In genomic region chr2:100397976-100398375, GRCh38 we compare ENCODE assay signal across 16 cellular contexts. TPM values are rescaled to one million over a fixed set of nuclear protein-coding genes. Genes with fewer than 3 reads are reported as not detected.
DNase-seq lines count a peak whose midpoint lies in the region; ATAC-seq and TF ChIP-seq lines count a peak whose summit lies in the region.
"Had no signal": no experiment of that assay in that cellular context is flagged by ENCODE, and none has a peak within 500 bp of the region (broad histone marks: within the 10 kb centered on the region; RNA-seq: fewer than 3 reads in every experiment).

No MANE protein-coding gene starts in this region.

- in situ Hi-C loops in transverse colon (cut with MboI; ENCODE audit: low pct_ligation_motif_present in 1 of 4, low pct_unique_long_range_greater_than_20kb in 1 of 4, low sequenced_read_pairs in 3 of 4) = no loop called here

- peaks cover 0 to 2% (median 0%) of the 10 kb centered on the region in 5 experiments for H3K9me3 Mint-ChIP-seq in brain
- no peaks in the 10 kb centered on the region for H3K9me3 Mint-ChIP-seq in neural crest cell
- no peaks in the 10 kb centered on the region for H3K9me3 Mint-ChIP-seq in stimulated activated memory B cell treated with anti-CD40 and anti-IgM and Interleukin-4, amounts not matched to agents 10 μg/mL and 1 μg/mL and 100 μg/mL, for 72 hours
- H3K9me3 Mint-ChIP-seq: CD4-positive, alpha-beta memory T cell had no signal

- H3K36me3 ChIP-seq in H7 (replicated peaks; ENCODE audit: control insufficient read depth, insufficient read depth, low read length) = peaks cover 11% of the 10 kb centered on the region
- no peaks in the 10 kb centered on the region for H3K36me3 ChIP-seq in transverse colon

- H3K27me3 Mint-ChIP-seq in brain (no peaks in the 10 kb centered on the region), neural crest cell (ENCODE audit: low read depth) (no peaks in the 10 kb centered on the region)
- no peaks in the 10 kb centered on the region for H3K27me3 Mint-ChIP-seq in stimulated activated memory B cell treated with anti-CD40 and anti-IgM and Interleukin-4, amounts not matched to agents 10 μg/mL and 1 μg/mL and 100 μg/mL, for 72 hours
- H3K27me3 Mint-ChIP-seq: CD4-positive, alpha-beta memory T cell had no signal

- no peak for TF ChIP-seq EP300 in transverse colon (IDR thresholded peaks at IDR 0.05; ENCODE audit: low read depth)

- no peak for ATAC-seq in stimulated activated memory B cell treated with anti-CD40 and anti-IgM and Interleukin-4, amounts not matched to agents 10 μg/mL and 1 μg/mL and 100 μg/mL, for 72 hours
- ATAC-seq in left colon = no peak

- H3K4me3 Mint-ChIP-seq in brain = no peak overlapping the region
- H3K4me3 Mint-ChIP-seq in neural crest cell = no peak overlapping the region
- no peak overlapping the region for H3K4me3 Mint-ChIP-seq in stimulated activated memory B cell treated with anti-CD40 and anti-IgM and Interleukin-4, amounts not matched to agents 10 μg/mL and 1 μg/mL and 100 μg/mL, for 72 hours
- H3K4me3 Mint-ChIP-seq: CD4-positive, alpha-beta memory T cell had no signal

- WGBS in transverse colon (ENCODE audit: low coverage in 1 of 2), 2 donors = 90% methylated on average over 9 of the region's 9 CpGs; no CpG with 5 or more reads in 1 of the 2 donors

- no peak overlapping the region for H3K4me3 ChIP-seq in H7 (ENCODE audit: insufficient read depth, low read depth, low read length)
- no peak overlapping the region for H3K4me3 ChIP-seq in transverse colon

- no peak overlapping the region for H3K27ac ChIP-seq in transverse colon

- no peak for TF ChIP-seq POLR2A in transverse colon (IDR thresholded peaks at IDR 0.05)

- DNase-seq in H7 (peak; percentile 5), neural crest cell (ENCODE audit: low read depth, low spot score) (no peak), left colon (no peak), RPMI8226 (no peak), transverse colon (no peak)
- DNase-seq: C1 segment of cervical spinal cord; Calu3; CD4-positive, alpha-beta memory T cell; COR-L47; DMS53; DMS79 treated with DMSO at 0.1 percent for 48 hours; GF-D8; GOT3; HCEC 1CT had no signal

- TF ChIP-seq CTCF in brain (conservative IDR thresholded peaks at IDR 0.05) (no peak), neural crest cell (conservative IDR thresholded peaks at IDR 0.05) (no peak), transverse colon (IDR thresholded peaks at IDR 0.05) (no peak)

- no peaks in the 10 kb centered on the region for H3K9me3 ChIP-seq in transverse colon

- H3K27me3 ChIP-seq in H7 (ENCODE audit: control insufficient read depth, insufficient read depth, low read length) (no peaks in the 10 kb centered on the region), transverse colon (no peaks in the 10 kb centered on the region)

- H3K27ac Mint-ChIP-seq in brain (peak overlapping the region in 3 of 5 experiments; percentile 30 to 95 (median 66)), neural crest cell (ENCODE audit: unreplicated experiment) (peak overlapping the region; percentile 78)
- peak overlapping the region; percentile 100 for H3K27ac Mint-ChIP-seq in stimulated activated memory B cell treated with anti-CD40 and anti-IgM and Interleukin-4, amounts not matched to agents 10 μg/mL and 1 μg/mL and 100 μg/mL, for 72 hours
- H3K27ac Mint-ChIP-seq: CD4-positive, alpha-beta memory T cell had no signal

- H3K36me3 Mint-ChIP-seq in brain = peaks cover 77% of the 10 kb centered on the region
- H3K36me3 Mint-ChIP-seq in neural crest cell (ENCODE audit: low read depth) = peaks cover 18% of the 10 kb centered on the region
- peaks cover 43% of the 10 kb centered on the region for H3K36me3 Mint-ChIP-seq in stimulated activated memory B cell treated with anti-CD40 and anti-IgM and Interleukin-4, amounts not matched to agents 10 μg/mL and 1 μg/mL and 100 μg/mL, for 72 hours
- H3K36me3 Mint-ChIP-seq: CD4-positive, alpha-beta memory T cell had no signal

- intact Hi-C loops in left colon (cut with DNase I, micrococcal nuclease) = no loop called here
- intact Hi-C loops in transverse colon (cut with DNase I; ENCODE audit: low total_unique reads) = no loop called here

- no peaks in the 10 kb centered on the region for H3K4me1 ChIP-seq in transverse colon

- H3K4me1 Mint-ChIP-seq in brain (no peaks in the 10 kb centered on the region), neural crest cell (no peaks in the 10 kb centered on the region)
- H3K4me1 Mint-ChIP-seq in stimulated activated memory B cell treated with anti-CD40 and anti-IgM and Interleukin-4, amounts not matched to agents 10 μg/mL and 1 μg/mL and 100 μg/mL, for 72 hours = peaks cover 44% of the 10 kb centered on the region
- H3K4me1 Mint-ChIP-seq: CD4-positive, alpha-beta memory T cell had no signal

RNA-seq across cellular contexts. Expression of gene CHST10, which starts 19.5 kb away (rescaled TPM):
- 24.8 and 28.4 TPM in 2 replicates for total RNA-seq in H7 (2014; rRNA removed; shearing (Covaris generic))
- polyA plus RNA-seq in brain (ENCODE audit: insufficient read depth, low read depth, low replicate concordance) = 15.6 TPM
- 33.0 and 33.2 TPM in 2 replicates for total RNA-seq in neural crest cell
- total RNA-seq in left colon = 1 to 10 TPM in 1 of 2 donors, under 1 TPM in 1; 0.84 to 1.1 TPM
- 1 to 10 TPM; 1.1 to 7.8 (median 4.0) TPM for total RNA-seq in transverse colon
